Comparison of ENCODE assay signal across 19 cellular contexts in genomic region chr20:13857304-13857703, GRCh38.
DNase-seq lines count a peak whose midpoint lies in the region; ATAC-seq and TF ChIP-seq lines count a peak whose summit lies in the region.
"Had no signal": no experiment of that assay in that cellular context is flagged by ENCODE, and none has a peak within 500 bp of the region (broad histone marks: within the 10 kb centered on the region; RNA-seq: fewer than 3 reads in every experiment).

No MANE protein-coding gene starts in this region.

- H3K36me3 Mint-ChIP-seq in CD8-positive, alpha-beta memory T cell, result no peaks in the 10 kb centered on the region
- H3K36me3 Mint-ChIP-seq: activated CD8-positive, alpha-beta memory T cell treated with anti-CD3 and anti-CD28 coated beads, Interleukin-2, amount 10 ng/mL, durations not matched to agents 7 days and 5 days; natural killer cell had no signal

- no peaks in the 10 kb centered on the region for H3K9me3 ChIP-seq in neutrophil
- no peaks in the 10 kb centered on the region for H3K9me3 ChIP-seq in CD8-positive, alpha-beta memory T cell (ENCODE audit: low read length)
- H3K9me3 ChIP-seq: ascending aorta had no signal

- POLR2A ChIA-PET in CD8-positive, alpha-beta memory T cell (lab: Charles Lee), result no interaction called here

- CTCF ChIA-PET in CD8-positive, alpha-beta memory T cell (lab: Charles Lee), result no interaction called here

- H3K4me1 ChIP-seq in neutrophil (ENCODE audit: control insufficient read depth in 1 of 2, insufficient read depth in 1 of 2, low read depth in 1 of 2, low read length in 1 of 2), result peaks cover 29 to 44% of the 10 kb centered on the region in 2 experiments
- H3K4me1 ChIP-seq in CD8-positive, alpha-beta memory T cell (ENCODE audit: insufficient read depth, low read length), result no peaks in the 10 kb centered on the region
- H3K4me1 ChIP-seq: ascending aorta had no signal

- H3K36me3 ChIP-seq in neutrophil, result no peaks in the 10 kb centered on the region
- H3K36me3 ChIP-seq in CD8-positive, alpha-beta memory T cell (ENCODE audit: insufficient read depth, low read length), result no peaks in the 10 kb centered on the region
- H3K36me3 ChIP-seq: ascending aorta had no signal

- H3K27me3 ChIP-seq in dorsolateral prefrontal cortex, result no peaks in the 10 kb centered on the region
- H3K27me3 ChIP-seq in neutrophil, result no peaks in the 10 kb centered on the region
- no peaks in the 10 kb centered on the region for H3K27me3 ChIP-seq in CD8-positive, alpha-beta memory T cell (ENCODE audit: insufficient read depth, low read length, poor library complexity, severe bottlenecking)
- H3K27me3 ChIP-seq: ascending aorta had no signal

- no peak for ATAC-seq in GM21447 (IDR thresholded peaks at IDR 0.05; ENCODE audit: unreplicated experiment)
- ATAC-seq: activated CD8-positive, alpha-beta memory T cell treated with anti-CD3 and anti-CD28 coated beads, Interleukin-2, amount 10 ng/mL, durations not matched to agents 7 days and 5 days; left colon; natural killer cell; Panc1 had no signal

- peaks cover 0 to 2% (median 0%) of the 10 kb centered on the region in 5 donors for H3K9me3 Mint-ChIP-seq in CD8-positive, alpha-beta memory T cell

- no peak overlapping the region for H3K4me3 Mint-ChIP-seq in CD8-positive, alpha-beta memory T cell
- H3K4me3 Mint-ChIP-seq: activated CD8-positive, alpha-beta memory T cell treated with anti-CD3 and anti-CD28 coated beads, Interleukin-2, amount 10 ng/mL, durations not matched to agents 7 days and 5 days; natural killer cell had no signal

- H3K27me3 Mint-ChIP-seq in CD8-positive, alpha-beta memory T cell, result peaks cover 3 to 19% of the 10 kb centered on the region in 2 donors

- H3K4me1 Mint-ChIP-seq in CD8-positive, alpha-beta memory T cell, result no peaks in the 10 kb centered on the region
- H3K4me1 Mint-ChIP-seq: activated CD8-positive, alpha-beta memory T cell treated with anti-CD3 and anti-CD28 coated beads, Interleukin-2, amount 10 ng/mL, durations not matched to agents 7 days and 5 days; natural killer cell had no signal

- H3K27ac ChIP-seq in dorsolateral prefrontal cortex (peak overlapping the region in 45 of 59 donors; percentile 7 to 89 (median 61)), neutrophil (peak overlapping the region; percentile 57)
- no peak overlapping the region for H3K27ac ChIP-seq in CD8-positive, alpha-beta memory T cell (ENCODE audit: low read depth, low read length)
- H3K27ac ChIP-seq: ascending aorta had no signal

- TF ChIP-seq CTCF in dorsolateral prefrontal cortex (IDR thresholded peaks at IDR 0.05 in 54 of 56, conservative IDR thresholded peaks at IDR 0.05 in 2 of 56; ENCODE audit: low read depth in 1 of 56, partially characterized antibody in 56 of 56) (no peak), neutrophil (IDR thresholded peaks at IDR 0.05) (no peak)

- intact Hi-C loops in dorsolateral prefrontal cortex (cut with DNase I), result no loop called here

- no peak overlapping the region for H3K27ac Mint-ChIP-seq in CD8-positive, alpha-beta memory T cell
- H3K27ac Mint-ChIP-seq: activated CD8-positive, alpha-beta memory T cell treated with anti-CD3 and anti-CD28 coated beads, Interleukin-2, amount 10 ng/mL, durations not matched to agents 7 days and 5 days; natural killer cell had no signal

- H3K4me3 ChIP-seq in dorsolateral prefrontal cortex, result no peak overlapping the region
- no peak overlapping the region for H3K4me3 ChIP-seq in neutrophil (ENCODE audit: low read depth in 1 of 2, low read length in 1 of 2)
- H3K4me3 ChIP-seq in CD8-positive, alpha-beta memory T cell (ENCODE audit: low read length), result no peak overlapping the region
- H3K4me3 ChIP-seq: ascending aorta had no signal

- DNase-seq in C1 segment of cervical spinal cord (lab: John Stamatoyannopoulos, UW) (peak in 10 of 14 donors; percentile 6 to 53 (median 20)), NCI-H1105 treated with DMSO at 0.1 percent for 48 hours (lab: John Stamatoyannopoulos, UW) (peak; percentile 34), dorsolateral prefrontal cortex (peak in 4 of 10 donors; percentile 32 to 48 (median 40)), HPDE6-E6E7 (ENCODE audit: extremely low spot score) (no peak), UCSD-AML1 (lab: John Stamatoyannopoulos, UW; ENCODE audit: unreplicated experiment) (no peak)
- no peak for DNase-seq in CD8-positive, alpha-beta memory T cell
- DNase-seq: activated CD4-positive, CD25-positive, alpha-beta regulatory T cell; activated CD8-positive, alpha-beta memory T cell treated with anti-CD3 and anti-CD28 coated beads, Interleukin-2, amount 10 ng/mL, durations not matched to agents 7 days and 5 days; activated gamma-delta T cell; cortex of kidney; erythroblast; natural killer cell; NCI-H510A treated with DMSO at 0.1 percent for 48 hours; stimulated activated CD4-positive, alpha-beta T cell treated with anti-CD3 and anti-CD28 coated beads, Interleukin-2, amount 100 ng/mL, for 24 hours had no signal

Comparison
In these comparisons a context has a peak if more than half of its experiments do, and no peak if none do; other contexts are left out.
1. DNase-seq: peak in C1 segment of cervical spinal cord (10 of 14) and NCI-H1105 treated with DMSO at 0.1 percent for 48 hours (single experiment); none in HPDE6-E6E7 (single experiment), UCSD-AML1 (single experiment) and CD8-positive, alpha-beta memory T cell (0 of 5).